ENCODE assay signal across 13 cellular contexts in the genomic region with DNA sequence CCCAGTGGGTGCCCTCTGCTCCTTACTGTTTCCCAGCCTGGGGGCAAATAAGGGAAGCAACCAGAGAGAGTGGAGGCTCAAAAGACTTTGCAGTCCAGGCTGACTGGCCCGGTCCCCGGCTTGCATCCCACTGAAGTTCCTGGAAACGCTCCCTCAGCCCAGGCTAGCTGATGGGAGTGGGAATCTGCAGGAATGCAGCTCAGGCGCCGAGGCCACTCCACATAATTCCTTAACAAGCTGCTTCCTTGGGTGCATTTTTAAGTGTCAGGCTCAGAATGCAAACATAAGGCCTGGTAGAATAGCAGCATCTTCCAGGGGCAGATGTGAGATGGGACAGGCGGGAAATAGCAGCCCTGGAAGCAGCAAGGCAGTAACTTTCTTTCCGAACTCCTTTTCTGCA. TPM values are rescaled to one million over a fixed set of nuclear protein-coding genes. Genes with fewer than 3 reads are reported as not detected.
DNase-seq lines count a peak whose midpoint lies in the region; ATAC-seq and TF ChIP-seq lines count a peak whose summit lies in the region.
"Had no signal": no experiment of that assay in that cellular context is flagged by ENCODE, and none has a peak within 500 bp of the region (broad histone marks: within the 10 kb centered on the region; RNA-seq: fewer than 3 reads in every experiment).

No MANE protein-coding gene starts in this region.

- DNase-seq in PC-9 (peak in 1 of 2 experiments; percentile 16), fibroblast of the aortic adventitia (ENCODE audit: low read depth) (peak; percentile 70), prostate gland (ENCODE audit: low spot score) (peak; percentile 15), middle frontal gyrus (ENCODE audit: extremely low spot score, low spot score) (no peak), anterior cingulate cortex (lab: John Stamatoyannopoulos, UW) (no peak)
- DNase-seq: hypothalamus, NCI-H2227 treated with DMSO at 0.1 percent for 48 hours, SJCRH30 had no signal

- no peaks in the 10 kb centered on the region for H4K20me1 ChIP-seq in PC-9 (ENCODE audit: insufficient read depth)

- TF ChIP-seq POLR2A in prostate gland (IDR thresholded peaks at IDR 0.05) = no peak

- POLR2A ChIA-PET in PC-9 (lab: Charles Lee; ENCODE audit: unreplicated experiment) = interaction anchor here (0.7 kb wide), 2 partner anchors 86 to 210 kb away, joined by 5 read pairs; no protein-coding TSS in a partner anchor

- no TSS peak for BruUV-seq in PC-9 (replicated peaks; lab: Mats Ljungman, UMichigan)

- no peaks in the 10 kb centered on the region for H3K9me2 ChIP-seq in PC-9 (ENCODE audit: insufficient read depth)

- 0 out of 2 replicates have a peak, but pooled peaks cover 3% of the 10 kb centered on the region for H3K79me2 ChIP-seq in PC-9 (ENCODE audit: low read depth)

- no peaks in the 10 kb centered on the region for H3K9me3 ChIP-seq in PC-9 (ENCODE audit: insufficient read depth, low read depth)
- no peaks in the 10 kb centered on the region for H3K9me3 ChIP-seq in prostate gland
- H3K9me3 ChIP-seq: SJCRH30 had no signal

- ATAC-seq in HG03139 (IDR thresholded peaks at IDR 0.05; ENCODE audit: unreplicated experiment) = no peak
- no peak for ATAC-seq in GM19463 (IDR thresholded peaks at IDR 0.05; ENCODE audit: unreplicated experiment)
- ATAC-seq: activated CD4-positive, CD25-positive, alpha-beta regulatory T cell treated with anti-CD3 and anti-CD28 coated beads, Interleukin-2, amount 50 U/mL, for 24 hours had no signal

- CTCF ChIA-PET in PC-9 (lab: Charles Lee) = interaction anchor here (0.5 to 1.0 kb wide), 2 partner anchors 31 to 47 kb away, joined by 3 read pairs; no protein-coding TSS in a partner anchor

- H2AFZ ChIP-seq in PC-9 = no peak overlapping the region

- TF ChIP-seq CTCF in 22Rv1 (IDR thresholded peaks at IDR 0.05) (no peak), PC-9 (conservative IDR thresholded peaks at IDR 0.05) (no peak), fibroblast of the aortic adventitia (IDR thresholded peaks at IDR 0.05; ENCODE audit: insufficient read depth, low read length) (no peak), prostate gland (IDR thresholded peaks at IDR 0.05) (no peak)

- H3K4me3 ChIP-seq in PC-9 = peak overlapping the region; percentile 45; the same call in 1 of the 2 replicates
- H3K4me3 ChIP-seq in fibroblast of the aortic adventitia (ENCODE audit: low read depth, low read length) = no peak overlapping the region
- no peak overlapping the region for H3K4me3 ChIP-seq in prostate gland
- H3K4me3 ChIP-seq: SJCRH30 had no signal

- WGBS in prostate gland = 34% methylated on average over 7 of the region's 7 CpGs

- no peaks in the 10 kb centered on the region for H3K27me3 ChIP-seq in PC-9 (ENCODE audit: insufficient read depth, low read depth)
- no peaks in the 10 kb centered on the region for H3K27me3 ChIP-seq in prostate gland (replicated peaks; ENCODE audit: insufficient read depth)
- H3K27me3 ChIP-seq: SJCRH30 had no signal

- peak overlapping the region; percentile 88 for H3K4me2 ChIP-seq in PC-9
- H3K4me2 ChIP-seq: KMS-11 had no signal

- peaks cover 45% of the 10 kb centered on the region for H3F3A ChIP-seq in PC-9 (ENCODE audit: insufficient read depth, low read depth)

- H3K27ac ChIP-seq in 22Rv1 (peak overlapping the region; percentile 66), PC-9 (peak overlapping the region; percentile 96), prostate gland (peak overlapping the region; percentile 77 to 80)
- H3K27ac ChIP-seq: KMS-11, SJCRH30 had no signal

- H3K36me3 ChIP-seq in PC-9 (ENCODE audit: low read depth) = no peaks in the 10 kb centered on the region
- no peaks in the 10 kb centered on the region for H3K36me3 ChIP-seq in prostate gland

- H3K4me1 ChIP-seq in PC-9 (replicated peaks; ENCODE audit: insufficient read depth) = peaks cover 64% of the 10 kb centered on the region
- H3K4me1 ChIP-seq in prostate gland (replicated peaks) = peaks cover 50% of the 10 kb centered on the region

- intact Hi-C loops in PC-9 (cut with micrococcal nuclease; ENCODE audit: unreplicated experiment) (loop anchor here (2.0 kb wide), 1 partner anchor 45 kb away; no protein-coding TSS in a partner anchor), prostate gland (cut with DNase I) (no loop called here)

RNA-seq across cellular contexts. Expression of gene RPL27A, which starts 39.1 kb away (rescaled TPM):
- total RNA-seq in PC-9 (2021) = 548 and 560 TPM in 2 replicates
- total RNA-seq in fibroblast of the aortic adventitia (ENCODE audit: low replicate concordance) = 505 and 965 TPM in 2 replicates
- total RNA-seq in prostate gland = 1,000 to 10,000 TPM in 1 of 2 donors, 100 to 1,000 TPM in 1; 693 to 1,360 TPM

RNA-seq across cellular contexts. Expression of gene TRIM66, which starts 39.3 kb away (rescaled TPM):
- total RNA-seq in PC-9 (2021) (16.1 and 17.0 TPM in 2 replicates), fibroblast of the aortic adventitia (ENCODE audit: low replicate concordance) (4.1 and 5.6 TPM in 2 replicates), prostate gland (10 to 100 TPM in 1 of 2 donors, 1 to 10 TPM in 1; 2.8 to 10.5 TPM)

Comparison
In these comparisons a context has a peak if more than half of its experiments do, and no peak if none do; other contexts are left out.
1. DNase-seq: peak in fibroblast of the aortic adventitia (single experiment) and prostate gland (single experiment); none in middle frontal gyrus (single experiment) and anterior cingulate cortex (0 of 58).
2. Peak in every context shown above with its lines, with median percentiles within 50 percentile points of each other: H3K27ac ChIP-seq.